ENCODE assay signal across 8 cellular contexts in the genomic region with DNA sequence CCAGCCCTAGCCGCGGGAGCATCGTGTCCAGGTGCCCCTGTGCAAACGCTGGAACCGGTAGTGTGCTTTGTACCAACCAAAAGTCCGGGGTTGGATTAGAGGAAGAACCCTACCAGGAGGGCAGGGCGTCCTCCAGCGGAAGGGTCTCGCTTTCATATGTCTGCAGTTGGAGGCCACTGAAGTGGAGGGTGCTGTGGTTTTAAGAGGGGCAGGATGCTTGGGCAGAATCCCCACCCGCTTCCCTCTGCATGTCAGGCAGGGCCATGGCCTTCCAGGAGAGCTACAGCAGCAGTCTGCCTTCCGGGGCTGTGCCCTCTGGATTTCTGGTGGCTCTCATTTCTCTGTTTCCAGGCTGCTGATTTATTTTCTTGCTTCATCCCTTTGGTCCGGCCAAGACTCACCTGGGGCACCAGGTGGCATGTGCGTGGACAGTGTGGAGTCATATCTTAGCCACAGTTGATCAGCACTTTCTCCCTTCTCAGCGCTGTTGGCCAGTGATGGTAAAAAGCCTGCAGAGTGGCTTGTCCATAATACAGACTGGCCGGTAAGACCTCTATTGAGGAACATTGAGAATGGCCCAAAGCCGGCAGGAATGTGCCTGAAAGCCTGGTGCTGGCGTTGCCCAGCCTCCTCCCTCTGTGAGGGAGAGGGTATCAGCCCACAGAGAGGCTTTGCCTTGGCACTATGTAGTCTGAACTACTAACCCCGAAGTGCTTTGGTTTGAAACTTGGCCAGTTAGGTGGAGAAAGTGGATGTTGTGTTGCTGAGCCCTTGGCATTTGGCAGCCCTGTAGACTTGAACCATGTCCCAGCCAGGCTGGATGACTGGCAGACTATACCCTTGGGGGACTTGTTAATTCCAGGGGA. TPM values are rescaled to one million over a fixed set of nuclear protein-coding genes. Genes with fewer than 3 reads are reported as not detected.
DNase-seq lines count a peak whose midpoint lies in the region; ATAC-seq and TF ChIP-seq lines count a peak whose summit lies in the region.

No MANE protein-coding gene starts in this region.

- TF ChIP-seq CTCF in brain (conservative IDR thresholded peaks at IDR 0.05) (no peak), left lung (IDR thresholded peaks at IDR 0.05) (no peak), type B pancreatic cell (conservative IDR thresholded peaks at IDR 0.05) (no peak)

- H3K4me1 Mint-ChIP-seq in stimulated activated naive CD8-positive, alpha-beta T cell treated with anti-CD3 and anti-CD28 coated beads, Interleukin-15, Interleukin-2, amounts not matched to agents 100 ng/mL and 50 ng/mL, for 24 hours (ENCODE audit: low read depth), result peaks cover 8% of the 10 kb centered on the region
- H3K4me1 Mint-ChIP-seq in brain (peaks cover 55% of the 10 kb centered on the region), type B pancreatic cell (ENCODE audit: unreplicated experiment) (peaks cover 44% of the 10 kb centered on the region)

- ATAC-seq in stimulated activated naive CD8-positive, alpha-beta T cell treated with anti-CD3 and anti-CD28 coated beads, Interleukin-15, Interleukin-2, amounts not matched to agents 100 U/mL and 50 U/mL, for 24 hours, result no peak
- ATAC-seq in left lung (peak; percentile 2), HG03139 (IDR thresholded peaks at IDR 0.05; ENCODE audit: unreplicated experiment) (no peak)

- peaks cover 0 to 54% of the 10 kb centered on the region in 2 donors for H3K27me3 ChIP-seq in left lung

- peaks cover 75% of the 10 kb centered on the region for H3K27me3 Mint-ChIP-seq in stimulated activated naive CD8-positive, alpha-beta T cell treated with anti-CD3 and anti-CD28 coated beads, Interleukin-15, Interleukin-2, amounts not matched to agents 100 ng/mL and 50 ng/mL, for 24 hours
- H3K27me3 Mint-ChIP-seq in brain, result peaks cover 16% of the 10 kb centered on the region
- no peaks in the 10 kb centered on the region for H3K27me3 Mint-ChIP-seq in type B pancreatic cell

- no peaks in the 10 kb centered on the region for H3K9me3 ChIP-seq in left lung

- H3K27ac Mint-ChIP-seq in stimulated activated naive CD8-positive, alpha-beta T cell treated with anti-CD3 and anti-CD28 coated beads, Interleukin-15, Interleukin-2, amounts not matched to agents 100 ng/mL and 50 ng/mL, for 24 hours, result no peak overlapping the region
- H3K27ac Mint-ChIP-seq in brain, result peak overlapping the region; percentile 84 to 98 (median 89)
- peak overlapping the region; percentile 78 for H3K27ac Mint-ChIP-seq in type B pancreatic cell

- peak overlapping the region; percentile 54 for H3K4me3 Mint-ChIP-seq in stimulated activated naive CD8-positive, alpha-beta T cell treated with anti-CD3 and anti-CD28 coated beads, Interleukin-15, Interleukin-2, amounts not matched to agents 100 ng/mL and 50 ng/mL, for 24 hours
- H3K4me3 Mint-ChIP-seq in brain (peak overlapping the region; percentile 89 to 98 (median 90)), type B pancreatic cell (peak overlapping the region; percentile 92)

- no peaks in the 10 kb centered on the region for H3K36me3 ChIP-seq in left lung

- H3K27ac ChIP-seq in left lung, result peak overlapping the region in 1 of 2 donors; percentile 58

- H3K4me1 ChIP-seq in left lung, result peaks cover 0 to 15% of the 10 kb centered on the region in 2 donors

- peak overlapping the region; percentile 49 to 56 for H3K4me3 ChIP-seq in left lung

- H3K36me3 Mint-ChIP-seq in stimulated activated naive CD8-positive, alpha-beta T cell treated with anti-CD3 and anti-CD28 coated beads, Interleukin-15, Interleukin-2, amounts not matched to agents 100 ng/mL and 50 ng/mL, for 24 hours (ENCODE audit: low read depth), result no peaks in the 10 kb centered on the region
- H3K36me3 Mint-ChIP-seq in brain (peaks cover 11% of the 10 kb centered on the region), type B pancreatic cell (no peaks in the 10 kb centered on the region)

- no peak for DNase-seq in stimulated activated naive CD8-positive, alpha-beta T cell treated with anti-CD3 and anti-CD28 coated beads, Interleukin-15, Interleukin-2, amounts not matched to agents 100 U/mL and 50 U/mL, for 24 hours
- DNase-seq in left lung (no peak), type B pancreatic cell (ENCODE audit: extremely low spot score, unreplicated experiment) (no peak), iPS-NIHi7 (ENCODE audit: extremely low spot score) (no peak)
- no peak for DNase-seq in stimulated activated CD4-positive, alpha-beta T cell treated with anti-CD3 and anti-CD28 coated beads, Interleukin-12 subunit alpha, Interleukin-12 subunit beta, amount 100 ng/mL, for 4 hours

- no peaks in the 10 kb centered on the region for H3K9me3 Mint-ChIP-seq in stimulated activated naive CD8-positive, alpha-beta T cell treated with anti-CD3 and anti-CD28 coated beads, Interleukin-15, Interleukin-2, amounts not matched to agents 100 ng/mL and 50 ng/mL, for 24 hours
- H3K9me3 Mint-ChIP-seq in brain (peaks cover 6 to 11% (median 10%) of the 10 kb centered on the region in 5 experiments), type B pancreatic cell (peaks cover 8% of the 10 kb centered on the region)

- intact Hi-C loops in left lung (cut with DNase I), result no loop called here

RNA-seq across cellular contexts. Expression of a gene that starts 1.8 kb away (rescaled TPM):
- polyA plus RNA-seq in brain (ENCODE audit: insufficient read depth, low read depth, low replicate concordance), result 34.9 TPM
- total RNA-seq in left lung (10 to 100 TPM; 25.3 to 25.4 TPM), type B pancreatic cell (ENCODE audit: low replicate concordance) (46.3 and 52.7 TPM in 2 replicates)
